Comparison of ENCODE assay signal across 11 cellular contexts in genomic region chr2:230905448-230906430, GRCh38. TPM values are rescaled to one million over a fixed set of nuclear protein-coding genes. Genes with fewer than 3 reads are reported as not detected.
DNase-seq lines count a peak whose midpoint lies in the region; ATAC-seq and TF ChIP-seq lines count a peak whose summit lies in the region.
"Had no signal": no experiment of that assay in that cellular context is flagged by ENCODE, and none has a peak within 500 bp of the region (broad histone marks: within the 10 kb centered on the region; RNA-seq: fewer than 3 reads in every experiment).

No MANE protein-coding gene starts in this region.

- no CpG with 5 or more reads among the region's 18 CpGs for WGBS in neuronal stem cell (ENCODE audit: extremely low coverage in 2 of 2, insufficient read length in 2 of 2, insufficient replicate concordance in 1 of 2), 2 donors

- peak overlapping the region; percentile 72 for H2AFZ ChIP-seq in neuronal stem cell (ENCODE audit: low read length)

- CTCF ChIA-PET in HEK293T (lab: Yijun Ruan, JAX), result interaction anchor here (1.0 to 1.6 kb wide), 2 partner anchors 19 to 81 kb away, joined by 4 read pairs; partner anchors contain the start of gene GPR55

- H3K27me3 ChIP-seq in neuronal stem cell (ENCODE audit: control insufficient read depth in 3 of 3, insufficient read depth in 3 of 3, low read depth in 1 of 3, low read length in 3 of 3) (peaks cover 0 to 2% (median 0%) of the 10 kb centered on the region in 3 experiments), upper lobe of right lung (no peaks in the 10 kb centered on the region), SJCRH30 (peaks cover 30% of the 10 kb centered on the region)
- H3K27me3 ChIP-seq: adrenal gland had no signal

- H3K27ac ChIP-seq in neuronal stem cell (replicated peaks; ENCODE audit: low read length), result no peak overlapping the region
- H3K27ac ChIP-seq in upper lobe of right lung, result no peak overlapping the region
- H3K27ac ChIP-seq in SJCRH30, result no peak overlapping the region
- H3K27ac ChIP-seq: adrenal gland had no signal

- no peak overlapping the region for H3K23ac ChIP-seq in neuronal stem cell (ENCODE audit: low read depth, low read length, poor library complexity)

- POLR2A ChIA-PET in HEK293T (lab: Yijun Ruan, JAX), result no interaction called here

- H3K4me1 ChIP-seq in neuronal stem cell (ENCODE audit: control insufficient read depth in 2 of 2, insufficient read depth in 1 of 2, low read depth in 1 of 2, low read length in 2 of 2) (peaks cover 9 to 22% of the 10 kb centered on the region in 2 donors), upper lobe of right lung (no peaks in the 10 kb centered on the region), SJCRH30 (no peaks in the 10 kb centered on the region)
- H3K4me1 ChIP-seq: adrenal gland had no signal

- no peaks in the 10 kb centered on the region for H3K9me3 ChIP-seq in neuronal stem cell (replicated peaks in 1 of 2; ENCODE audit: control insufficient read depth in 2 of 2, insufficient read depth in 1 of 2, low read depth in 1 of 2, low read length in 2 of 2)
- H3K9me3 ChIP-seq in upper lobe of right lung, result no peaks in the 10 kb centered on the region
- no peaks in the 10 kb centered on the region for H3K9me3 ChIP-seq in SJCRH30 (replicated peaks)
- H3K9me3 ChIP-seq: adrenal gland had no signal

- H2AK5ac ChIP-seq in neuronal stem cell (ENCODE audit: low read depth, low read length), result no peak overlapping the region

- H3K18ac ChIP-seq in neuronal stem cell (ENCODE audit: low read length), result no peak overlapping the region

- no peak overlapping the region for H3K4ac ChIP-seq in neuronal stem cell (ENCODE audit: low read length)

- no peak for TF ChIP-seq CTCF in upper lobe of right lung (IDR thresholded peaks at IDR 0.05)

- no peak overlapping the region for H3K4me2 ChIP-seq in neuronal stem cell (ENCODE audit: insufficient read depth, low read length, poor library complexity, severe bottlenecking)

- no peak overlapping the region for H3K9ac ChIP-seq in neuronal stem cell (ENCODE audit: low read depth, low read length, poor library complexity)

- H3K4me3 ChIP-seq in neuronal stem cell (ENCODE audit: low read length in 2 of 2) (no peak overlapping the region), upper lobe of right lung (no peak overlapping the region), SJCRH30 (no peak overlapping the region)
- H3K4me3 ChIP-seq: adrenal gland, lung had no signal

- ATAC-seq in upper lobe of right lung, result no peak
- no peak for ATAC-seq in HG02623 (IDR thresholded peaks at IDR 0.05; ENCODE audit: unreplicated experiment)

- H3K36me3 ChIP-seq in neuronal stem cell (replicated peaks in 1 of 2; ENCODE audit: control insufficient read depth in 2 of 2, insufficient read depth in 2 of 2, low read length in 2 of 2) (no peaks in the 10 kb centered on the region), upper lobe of right lung (no peaks in the 10 kb centered on the region), SJCRH30 (no peaks in the 10 kb centered on the region)
- H3K36me3 ChIP-seq: adrenal gland had no signal

- H2BK5ac ChIP-seq in neuronal stem cell (ENCODE audit: low read length), result no peak overlapping the region

- no peak overlapping the region for H4K91ac ChIP-seq in neuronal stem cell (ENCODE audit: low read depth, low read length, poor library complexity)

- intact Hi-C loops in upper lobe of right lung (cut with DNase I), result loop anchor here (10.0 kb wide), 1 partner anchor 79 kb away; no protein-coding TSS in a partner anchor

- H2BK12ac ChIP-seq in neuronal stem cell (ENCODE audit: low read length), result no peak overlapping the region

- H2BK15ac ChIP-seq in neuronal stem cell (ENCODE audit: low read length), result no peak overlapping the region

- no peak overlapping the region for H4K8ac ChIP-seq in neuronal stem cell (ENCODE audit: low read depth, low read length)

- DNase-seq in activated gamma-delta T cell treated with Interleukin-2 at 50 U/mL for 16 hours (peak; percentile 82), activated gamma-delta T cell (lab: John Stamatoyannopoulos, UW) (no peak), neuronal stem cell (ENCODE audit: low spot score) (no peak), upper lobe of right lung (peak; percentile 42), HEK293T (ENCODE audit: extremely low spot score) (no peak), SJCRH30 (no peak)
- DNase-seq in activated naive CD4-positive, alpha-beta T cell treated with Interleukin-2 at 50 U/mL for 16 hours, result peak; percentile 90

- H2BK120ac ChIP-seq in neuronal stem cell (ENCODE audit: low read depth, low read length), result no peak overlapping the region

- no peak overlapping the region for H3K14ac ChIP-seq in neuronal stem cell (ENCODE audit: low read length)

- H3K79me1 ChIP-seq in neuronal stem cell (ENCODE audit: low read depth, low read length), result no peaks in the 10 kb centered on the region

TF ChIP-seq in HEK293T, 16 proteins besides CTCF, POLR2A, EP300 and RAD21:
- no peak for TF ChIP-seq ELF4 (IDR thresholded peaks at IDR 0.05)

RNA-seq across cellular contexts. Expression of gene GPR55, which starts 19.3 kb away (rescaled TPM):
- polyA plus RNA-seq in neuronal stem cell (2013, experiment 1 of 2), result not detected
- polyA plus RNA-seq in neuronal stem cell (2013, experiment 2 of 2), result not detected
- total RNA-seq in upper lobe of right lung, result 1.2 TPM
- total RNA-seq in SJCRH30 (2014; rRNA removed; shearing (Covaris generic)), result 0.10 TPM in 1 of 2 replicates, not detected in the other
- polyA plus RNA-seq: AG04450 had no signal

RNA-seq across cellular contexts. Expression of gene ITM2C, which starts 41.0 kb away (rescaled TPM):
- polyA plus RNA-seq in neuronal stem cell (2013, experiment 1 of 2), result 167 TPM
- 168 TPM for polyA plus RNA-seq in neuronal stem cell (2013, experiment 2 of 2)
- total RNA-seq in upper lobe of right lung, result 25.0 TPM
- 18.1 and 20.9 TPM in 2 replicates for total RNA-seq in SJCRH30 (2014; rRNA removed; shearing (Covaris generic))

Comparison
In these comparisons a context has a peak if more than half of its experiments do, and no peak if none do; other contexts are left out.
1. DNase-seq: peak in activated gamma-delta T cell treated with Interleukin-2 at 50 U/mL for 16 hours (single experiment), activated naive CD4-positive, alpha-beta T cell treated with Interleukin-2 at 50 U/mL for 16 hours (single experiment) and upper lobe of right lung (single experiment); none in activated gamma-delta T cell (single experiment), neuronal stem cell (single experiment), HEK293T (single experiment) and SJCRH30 (0 of 2).